In genomic region chr11:88164320-88164719, GRCh38 we compare ENCODE assay signal across 17 cellular contexts.
"Had no signal": no experiment of that assay in that cellular context is flagged by ENCODE, and none has a peak within 500 bp of the region (broad histone marks: within the 10 kb centered on the region; RNA-seq: fewer than 3 reads in every experiment).

No MANE protein-coding gene starts in this region.

- H3K4me1 Mint-ChIP-seq: activated CD4-positive, alpha-beta T cell treated with anti-CD3 and anti-CD28 coated beads, Interleukin-2, amount 10 ng/mL, durations not matched to agents 7 days and 5 days had no signal

- DNase-seq: activated CD4-positive, alpha-beta T cell treated with anti-CD3 and anti-CD28 coated beads, Interleukin-2, amount 10 ng/mL, durations not matched to agents 7 days and 5 days; activated CD4-positive, CD25-positive, alpha-beta regulatory T cell; activated gamma-delta T cell treated with Interleukin-2 at 50 U/mL for 16 hours; activated T-cell treated with anti-CD3 and anti-CD28 coated beads, Interleukin-2, amount 50 U/mL, for 24 hours; amniotic stem cell; body of pancreas; caudate nucleus; erythroblast; gastrocnemius medialis; midbrain; ovary; stomach; testis; upper lobe of left lung had no signal

- H3K4me1 ChIP-seq: body of pancreas, gastrocnemius medialis, stomach, testis, upper lobe of left lung had no signal

- H3K9me3 ChIP-seq: body of pancreas, gastrocnemius medialis, ovary, testis, upper lobe of left lung had no signal

- H3K27ac ChIP-seq: body of pancreas, gastrocnemius medialis, ovary, stomach, testis, upper lobe of left lung had no signal

- H3K27ac Mint-ChIP-seq: activated CD4-positive, alpha-beta T cell treated with anti-CD3 and anti-CD28 coated beads, Interleukin-2, amount 10 ng/mL, durations not matched to agents 7 days and 5 days; activated naive CD8-positive, alpha-beta T cell; activated T-cell treated with anti-CD3 and anti-CD28 coated beads, Interleukin-2, amount 50 U/mL, for 24 hours had no signal

- H3K4me3 Mint-ChIP-seq: activated CD4-positive, alpha-beta T cell treated with anti-CD3 and anti-CD28 coated beads, Interleukin-2, amount 10 ng/mL, durations not matched to agents 7 days and 5 days; activated naive CD8-positive, alpha-beta T cell; activated T-cell treated with anti-CD3 and anti-CD28 coated beads, Interleukin-2, amount 50 U/mL, for 24 hours had no signal

- H3K4me3 ChIP-seq: body of pancreas, gastrocnemius medialis, ovary, stomach, testis, upper lobe of left lung had no signal

- H3K27me3 Mint-ChIP-seq: activated T-cell treated with anti-CD3 and anti-CD28 coated beads, Interleukin-2, amount 50 U/mL, for 24 hours had no signal

- H3K27me3 ChIP-seq: body of pancreas, gastrocnemius medialis, ovary, stomach, testis, upper lobe of left lung had no signal

- ATAC-seq: body of pancreas, gastrocnemius medialis, left lobe of liver, sciatic nerve had no signal

- H3K36me3 ChIP-seq: gastrocnemius medialis, ovary, stomach, upper lobe of left lung had no signal

- H3K36me3 Mint-ChIP-seq: activated naive CD8-positive, alpha-beta T cell had no signal
